In genomic region chr2:39227628-39228412, GRCh38 we compare ENCODE assay signal across 8 cellular contexts. TPM values are rescaled to one million over a fixed set of nuclear protein-coding genes. Genes with fewer than 3 reads are reported as not detected.
DNase-seq lines count a peak whose midpoint lies in the region; ATAC-seq, FAIRE-seq and TF ChIP-seq lines count a peak whose summit lies in the region.

No MANE protein-coding gene starts in this region.

- FAIRE-seq in islet of Langerhans (lab: Jason Lieb, UNC): peak; percentile 62

- peak; percentile 49 for DNase-seq in A172 (ENCODE audit: low spot score)
- peak; percentile 58 for DNase-seq in NCI-H2171 (lab: John Stamatoyannopoulos, UW)
- peak; percentile 57 to 79 (median 64) for DNase-seq in activated CD4-positive, CD25-positive, alpha-beta regulatory T cell (lab: John Stamatoyannopoulos, UW)
- DNase-seq in cardiac fibroblast (ENCODE audit: low read depth in 2 of 2): peak; percentile 80 to 85
- peak; percentile 65 to 73 for DNase-seq in stimulated activated CD4-positive, alpha-beta T cell treated with anti-CD3 and anti-CD28 coated beads, Interleukin-15, amount 100 ng/mL, for 48 hours (ENCODE audit: low read depth in 2 of 2)

- peak; percentile 89 for TF ChIP-seq CTCF in cardiac fibroblast (IDR thresholded peaks at IDR 0.05; ENCODE audit: low read depth, low read length)

- no peak overlapping the region for H3K4me3 ChIP-seq in cardiac fibroblast (replicated peaks in 1 of 2; ENCODE audit: low read depth in 2 of 2, low read length in 2 of 2)

- TF ChIP-seq POLR2A in GM18505 (IDR thresholded peaks at IDR 0.05; ENCODE audit: borderline replicate concordance, extremely low read depth, insufficient read depth, insufficient read length): no peak

- ATAC-seq in GM18505 (IDR thresholded peaks at IDR 0.05; ENCODE audit: unreplicated experiment) (peak; percentile 68), HG03064 (IDR thresholded peaks at IDR 0.05; ENCODE audit: low read depth, unreplicated experiment) (peak; percentile 87)

RNA-seq across cellular contexts. Expression of gene CDKL4, which starts 15.9 kb away (rescaled TPM):
- 0.10 TPM in 1 of 2 replicates, not detected in the other for total RNA-seq in A172 (2014; rRNA removed; shearing (Covaris generic))
